20 cellular contexts compared by ENCODE assay signal in genomic region chr9:126932871-126933321, GRCh38.
"Had no signal": no experiment of that assay in that cellular context is flagged by ENCODE, and none has a peak within 500 bp of the region (broad histone marks: within the 10 kb centered on the region; RNA-seq: fewer than 3 reads in every experiment).

No MANE protein-coding gene starts in this region.

- H3K4me3 Mint-ChIP-seq: activated B cell treated with CpG ODN at 0.5 μM for 24 hours; activated CD4-positive, alpha-beta T cell treated with anti-CD3 and anti-CD28 coated beads for 36 hours; activated naive CD8-positive, alpha-beta T cell; activated T-helper 1 cell treated with anti-CD3 and anti-CD28 coated beads, Interleukin-12 subunit alpha, Interleukin-12 subunit beta, Interleukin-2, Interleukin-4 antibody, amounts not matched to agents 30 ng/mL and 10 ng/mL and 1 ng/mL, durations not matched to agents 14 hours and 24 hours and 36 hours; mesothelial cell of epicardium; naive thymus-derived CD8-positive, alpha-beta T cell had no signal

- H3K4me3 ChIP-seq: coronary artery, heart right ventricle, left lung, lung, ovary, psoas muscle, right atrium auricular region, spleen, upper lobe of right lung had no signal

- H3K4me1 Mint-ChIP-seq: activated B cell treated with CpG ODN at 0.5 μM for 24 hours; activated CD4-positive, alpha-beta T cell treated with anti-CD3 and anti-CD28 coated beads for 36 hours; mesothelial cell of epicardium had no signal

- H3K9me3 Mint-ChIP-seq: activated B cell treated with CpG ODN at 0.5 μM for 24 hours; activated T-helper 1 cell treated with anti-CD3 and anti-CD28 coated beads, Interleukin-12 subunit alpha, Interleukin-12 subunit beta, Interleukin-2, Interleukin-4 antibody, amounts not matched to agents 30 ng/mL and 10 ng/mL and 1 ng/mL, durations not matched to agents 14 hours and 24 hours and 36 hours; mesothelial cell of epicardium had no signal

- DNase-seq: activated B cell treated with CpG ODN at 0.5 μM for 24 hours; activated CD4-positive, alpha-beta T cell treated with anti-CD3 and anti-CD28 coated beads for 36 hours; activated CD4-positive, alpha-beta T cell treated with anti-CD3 and anti-CD28 coated beads, Interleukin-2, amount 50 U/mL, for 4 hours; heart right ventricle; kidney glomerular epithelial cell; left lung; naive thymus-derived CD8-positive, alpha-beta T cell; ovary; psoas muscle; spleen; stimulated activated CD4-positive, alpha-beta T cell treated with anti-CD3 and anti-CD28 coated beads, Interleukin-4, amount 100 ng/mL, for 24 hours; stimulated activated naive CD4-positive, alpha-beta T cell treated with Interleukin-2 at 50 U/mL for 16 hours; T-helper 9 cell; upper lobe of right lung had no signal

- ATAC-seq: activated CD4-positive, alpha-beta T cell treated with anti-CD3 and anti-CD28 coated beads for 36 hours; left lung; naive thymus-derived CD8-positive, alpha-beta T cell; psoas muscle; upper lobe of right lung had no signal

- H3K27ac Mint-ChIP-seq: activated B cell treated with CpG ODN at 0.5 μM for 24 hours; activated CD4-positive, alpha-beta T cell treated with anti-CD3 and anti-CD28 coated beads for 36 hours; activated naive CD8-positive, alpha-beta T cell; activated T-helper 1 cell treated with anti-CD3 and anti-CD28 coated beads, Interleukin-12 subunit alpha, Interleukin-12 subunit beta, Interleukin-2, Interleukin-4 antibody, amounts not matched to agents 30 ng/mL and 10 ng/mL and 1 ng/mL, durations not matched to agents 14 hours and 24 hours and 36 hours; mesothelial cell of epicardium had no signal

- H3K27me3 Mint-ChIP-seq: activated B cell treated with CpG ODN at 0.5 μM for 24 hours had no signal
